8 cellular contexts compared by ENCODE assay signal in the genomic region with DNA sequence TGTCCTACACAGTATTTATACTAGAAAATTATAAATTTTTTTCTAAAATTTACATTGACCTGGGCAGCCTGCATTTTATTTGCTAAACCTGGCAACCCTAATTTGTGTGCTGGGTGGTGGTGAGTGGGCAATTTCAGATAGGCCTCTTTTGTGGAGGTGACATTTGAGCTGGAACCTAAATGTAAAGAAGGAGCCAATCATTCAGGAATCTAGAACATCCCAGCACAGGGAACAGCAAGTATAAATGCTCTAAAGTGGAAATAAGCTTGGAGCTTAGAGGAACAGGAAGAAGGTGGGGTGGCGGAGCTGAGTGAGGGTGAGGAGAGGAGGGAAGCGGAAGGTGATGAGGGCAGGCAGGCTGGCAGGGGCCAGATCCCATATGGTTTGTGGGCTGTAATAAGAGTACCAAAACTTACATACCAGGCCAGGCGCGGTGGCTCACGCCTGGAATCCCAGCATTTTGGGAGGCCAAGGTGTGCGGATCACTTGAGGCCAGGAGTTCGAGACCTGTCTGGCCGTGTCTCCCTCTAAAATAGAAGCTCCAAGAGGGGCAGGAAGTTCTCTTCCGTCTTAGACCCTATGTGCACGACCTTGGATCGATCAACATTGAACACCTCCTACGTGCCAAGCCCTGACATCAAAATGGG. TPM values are rescaled to one million over a fixed set of nuclear protein-coding genes. Genes with fewer than 3 reads are reported as not detected.
DNase-seq lines count a peak whose midpoint lies in the region; ATAC-seq and TF ChIP-seq lines count a peak whose summit lies in the region.

No MANE protein-coding gene starts in this region.

- intact Hi-C loops in transverse colon (cut with DNase I; ENCODE audit: low total_unique reads), result no loop called here

- TF ChIP-seq POLR2A in Peyer's patch (IDR thresholded peaks at IDR 0.05), result no peak
- no peak for TF ChIP-seq POLR2A in transverse colon (IDR thresholded peaks at IDR 0.05)

- H3K9me3 ChIP-seq in AG04450 (ENCODE audit: control insufficient read depth, insufficient read depth, low read length) (no peaks in the 10 kb centered on the region; the same call in 1 of the 2 replicates), Peyer's patch (no peaks in the 10 kb centered on the region), transverse colon (no peaks in the 10 kb centered on the region)

- POLR2A ChIA-PET in AG04450 (lab: Yijun Ruan, JAX), result interaction anchor here (0.6 kb wide), 1 partner anchor 26 kb away, joined by 4 read pairs; no protein-coding TSS in a partner anchor

- H3K27ac ChIP-seq in AG04450 (ENCODE audit: low read depth, low read length), result peak overlapping the region; percentile 82
- peak overlapping the region; percentile 91 to 99 (median 94) for H3K27ac ChIP-seq in Peyer's patch
- H3K27ac ChIP-seq in transverse colon, result peak overlapping the region; percentile 94 to 98 (median 96)

- CTCF ChIA-PET in AG04450 (lab: Charles Lee), result interaction anchor here (2.3 kb wide), 1 partner anchor 172 kb away, joined by 6 read pairs; no protein-coding TSS in a partner anchor

- H3K4me1 ChIP-seq in Peyer's patch, result peaks cover 0 to 12% (median 5%) of the 10 kb centered on the region in 4 donors
- peaks cover 0 to 22% (median 8%) of the 10 kb centered on the region in 4 donors for H3K4me1 ChIP-seq in transverse colon

- in situ Hi-C loops in transverse colon (cut with MboI; ENCODE audit: low pct_ligation_motif_present in 1 of 4, low pct_unique_long_range_greater_than_20kb in 1 of 4, low sequenced_read_pairs in 3 of 4), result loop anchor here in 1 of 4 donors (25.0 kb wide), 1 partner anchor 92 kb away; no protein-coding TSS in a partner anchor

- DNase-seq in AG04450 (ENCODE audit: low read depth, low spot score), result no peak
- peak in 2 of 3 donors; percentile 31 to 60 for DNase-seq in Peyer's patch
- peak; percentile 30 to 66 for DNase-seq in dermis microvascular lymphatic vessel endothelial cell (ENCODE audit: low read depth in 2 of 2)
- DNase-seq in mesothelial cell of epicardium (ENCODE audit: low spot score in 2 of 2, unreplicated experiment in 2 of 2), result no peak
- DNase-seq in transverse colon, result peak; percentile 33
- no peak for DNase-seq in NCI-H446 (lab: John Stamatoyannopoulos, UW)
- DNase-seq in GM10266 (ENCODE audit: extremely low spot score), result no peak

- no peaks in the 10 kb centered on the region for H3K9me3 Mint-ChIP-seq in mesothelial cell of epicardium

- peaks cover 23% of the 10 kb centered on the region for H3K4me1 Mint-ChIP-seq in mesothelial cell of epicardium

- peaks cover 6% of the 10 kb centered on the region for H3K36me3 Mint-ChIP-seq in mesothelial cell of epicardium

- peak overlapping the region; percentile 99 for H3K27ac Mint-ChIP-seq in mesothelial cell of epicardium

- WGBS in transverse colon (ENCODE audit: low coverage in 1 of 2), 2 donors, result 6% methylated on average over 12 of the region's 12 CpGs; no CpG with 5 or more reads in 1 of the 2 donors

- peak overlapping the region; percentile 99 for H3K4me3 Mint-ChIP-seq in mesothelial cell of epicardium

- TF ChIP-seq CTCF in AG04450 (IDR thresholded peaks at IDR 0.05; ENCODE audit: low read depth, low read length), result no peak
- no peak for TF ChIP-seq CTCF in Peyer's patch (IDR thresholded peaks at IDR 0.05)
- TF ChIP-seq CTCF in mesothelial cell of epicardium (IDR thresholded peaks at IDR 0.05; ENCODE audit: unreplicated experiment), result no peak
- no peak for TF ChIP-seq CTCF in transverse colon (IDR thresholded peaks at IDR 0.05)
- no peak for TF ChIP-seq CTCF in GM10266 (IDR thresholded peaks at IDR 0.05; ENCODE audit: control insufficient read depth, insufficient read depth, low read depth, missing control alignments)

- H3K27me3 Mint-ChIP-seq in mesothelial cell of epicardium (ENCODE audit: low read depth), result no peaks in the 10 kb centered on the region

- H3K27me3 ChIP-seq in AG04450 (ENCODE audit: control insufficient read depth, insufficient read depth, low read length) (no peaks in the 10 kb centered on the region), Peyer's patch (no peaks in the 10 kb centered on the region), transverse colon (no peaks in the 10 kb centered on the region)

- peak; percentile 3 for ATAC-seq in GM19452 (IDR thresholded peaks at IDR 0.05; ENCODE audit: unreplicated experiment)

- peak overlapping the region; percentile 100 for H3K4me3 ChIP-seq in AG04450 (ENCODE audit: low read depth, low read length)
- peak overlapping the region; percentile 83 to 100 (median 92) for H3K4me3 ChIP-seq in Peyer's patch
- H3K4me3 ChIP-seq in transverse colon, result peak overlapping the region; percentile 17 to 93 (median 84)

- H3K36me3 ChIP-seq in Peyer's patch, result no peaks in the 10 kb centered on the region
- H3K36me3 ChIP-seq in transverse colon, result no peaks in the 10 kb centered on the region

- TF ChIP-seq EP300 in transverse colon (IDR thresholded peaks at IDR 0.05; ENCODE audit: low read depth), result no peak

RNA-seq across cellular contexts. Expression of a gene that starts 0.5 kb away (rescaled TPM):
- polyA plus RNA-seq in AG04450 (2011; rRNA removed), result 41.0 and 49.3 TPM in 2 replicates
- 23.1 and 37.0 TPM in 2 replicates for polyA minus RNA-seq in AG04450 (2011; rRNA and poly(A)+ RNA removed)
- total RNA-seq in Peyer's patch (10 to 100 TPM; 10.2 to 43.7 (median 20.9) TPM), dermis microvascular lymphatic vessel endothelial cell (55.9 and 82.3 TPM in 2 replicates), mesothelial cell of epicardium (75.1 to 79.6 TPM (median 78.7 TPM) in 3 replicates), transverse colon (10 to 100 TPM; 11.5 to 27.0 (median 15.5) TPM)

Comparison
In these comparisons a context has a peak if more than half of its experiments do, and no peak if none do; other contexts are left out.
1. DNase-seq: peak in Peyer's patch (2 of 3), dermis microvascular lymphatic vessel endothelial cell (2 of 2) and transverse colon (single experiment); none in AG04450 (single experiment), mesothelial cell of epicardium (0 of 2), NCI-H446 (0 of 2) and GM10266 (single experiment).
2. Peak in every context shown above with its lines, with median percentiles within 50 percentile points of each other: H3K27ac ChIP-seq and H3K4me3 ChIP-seq.